In the genomic region with DNA sequence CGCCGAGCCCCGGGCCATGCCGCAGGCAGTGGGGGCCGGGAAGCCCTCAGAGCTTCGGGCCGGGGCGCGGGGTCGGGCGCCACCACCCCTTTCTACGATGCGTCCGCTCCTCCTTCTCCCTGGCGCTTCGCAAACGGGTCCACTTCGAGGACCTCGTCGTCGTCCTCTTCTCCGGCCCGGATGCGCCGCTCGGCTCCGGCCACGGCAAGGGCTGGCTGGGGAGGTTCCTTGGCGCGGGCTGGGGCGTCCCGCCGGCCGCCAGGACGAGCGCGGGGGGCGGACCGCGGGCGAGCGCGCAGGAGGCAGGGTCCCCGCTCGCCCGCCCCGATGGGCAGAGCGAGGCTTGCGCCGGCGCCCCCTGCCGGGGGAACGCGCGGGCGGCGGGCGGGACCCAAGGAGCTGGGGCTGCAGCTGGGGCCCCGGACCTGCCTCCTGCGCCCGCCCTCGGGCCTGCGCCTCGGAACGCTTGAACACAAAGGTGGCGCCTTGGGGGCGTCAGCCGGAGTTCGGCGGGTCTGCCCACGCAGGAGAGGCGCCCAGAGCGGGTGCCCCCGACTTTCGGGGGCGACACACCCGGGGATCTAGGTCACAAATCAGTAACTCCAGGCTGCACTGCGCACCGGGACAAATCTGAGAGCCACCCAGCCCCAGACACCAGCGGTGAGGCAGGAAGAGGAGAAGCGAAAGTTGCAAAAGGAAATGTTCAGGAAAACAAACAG, we compare ENCODE assay signal across 8 cellular contexts. TPM values are rescaled to one million over a fixed set of nuclear protein-coding genes. Genes with fewer than 3 reads are reported as not detected.
A peak's percentile ranks its signal among the peaks of the same experiment; 100 is the strongest.
DNase-seq lines count a peak whose midpoint lies in the region; ATAC-seq and TF ChIP-seq lines count a peak whose summit lies in the region.

Gene ROR2 (minus strand): TSS at position 283 of the 719 bp plus-strand sequence.

- H3K27me3 Mint-ChIP-seq in activated CD8-positive, alpha-beta T cell treated with anti-CD3 and anti-CD28 coated beads for 36 hours, result peaks cover 67% of the 10 kb centered on the region

- peak; percentile 17 for DNase-seq in activated gamma-delta T cell treated with Interleukin-2 at 50 U/mL for 16 hours
- DNase-seq in activated gamma-delta T cell (lab: John Stamatoyannopoulos, UW), result no peak
- peak; percentile 87 for DNase-seq in MM.1S
- peak; percentile 64 for DNase-seq in activated CD8-positive, alpha-beta T cell treated with anti-CD3 and anti-CD28 coated beads for 36 hours
- no peak for DNase-seq in thoracic aorta (ENCODE audit: low spot score)
- DNase-seq in DMS79 (lab: John Stamatoyannopoulos, UW), result no peak

- H3K27ac ChIP-seq in MM.1S (ENCODE audit: low read length), result no peak within 1 kb of the TSS
- H3K27ac ChIP-seq in muscle layer of duodenum (ENCODE audit: low read length), result peak within 1 kb of the TSS; percentile 23
- H3K27ac ChIP-seq in thoracic aorta, result no peak within 1 kb of the TSS

- H3K36me3 ChIP-seq in MM.1S (replicated peaks; ENCODE audit: insufficient read depth, low read length), result no peaks in the 10 kb centered on the region
- no peaks in the 10 kb centered on the region for H3K36me3 ChIP-seq in muscle layer of duodenum (ENCODE audit: control insufficient read depth in 1 of 2, insufficient read depth in 2 of 2, low read length in 2 of 2)
- no peaks in the 10 kb centered on the region for H3K36me3 ChIP-seq in thoracic aorta

- intact Hi-C loops in activated CD8-positive, alpha-beta T cell treated with anti-CD3 and anti-CD28 coated beads for 36 hours (cut with micrococcal nuclease), result loop anchor here (5.0 kb wide), 1 partner anchor 173 kb away; no protein-coding TSS in a partner anchor

- H3K27ac Mint-ChIP-seq in activated CD8-positive, alpha-beta T cell treated with anti-CD3 and anti-CD28 coated beads for 36 hours, result no peak within 1 kb of the TSS

- no peaks in the 10 kb centered on the region for H3K9me3 Mint-ChIP-seq in activated CD8-positive, alpha-beta T cell treated with anti-CD3 and anti-CD28 coated beads for 36 hours

- H3K4me3 ChIP-seq in MM.1S (ENCODE audit: low read length), result peak within 1 kb of the TSS; percentile 78
- peak within 1 kb of the TSS; percentile 63 to 80 for H3K4me3 ChIP-seq in muscle layer of duodenum (ENCODE audit: low read depth in 1 of 2, low read length in 2 of 2)
- peak within 1 kb of the TSS; percentile 62 for H3K4me3 ChIP-seq in thoracic aorta

- peak; percentile 44 for TF ChIP-seq CTCF in MM.1S (IDR thresholded peaks at IDR 0.05; ENCODE audit: low read length)
- peak; percentile 51 for TF ChIP-seq CTCF in activated CD8-positive, alpha-beta T cell treated with anti-CD3 and anti-CD28 coated beads for 36 hours (IDR thresholded peaks at IDR 0.05)
- no peak for TF ChIP-seq CTCF in thoracic aorta (IDR thresholded peaks at IDR 0.05)

- H2AFZ ChIP-seq in MM.1S (ENCODE audit: low read length), result peak within 1 kb of the TSS; percentile 87

- H3K9me3 ChIP-seq in MM.1S (replicated peaks; ENCODE audit: insufficient read depth, low read length), result no peaks in the 10 kb centered on the region
- H3K9me3 ChIP-seq in muscle layer of duodenum (ENCODE audit: control insufficient read depth in 1 of 2, low read length in 2 of 2), result peaks cover 0 to 5% of the 10 kb centered on the region in 2 donors
- H3K9me3 ChIP-seq in thoracic aorta, result no peaks in the 10 kb centered on the region

- no peaks in the 10 kb centered on the region for H3K27me3 ChIP-seq in MM.1S (replicated peaks; ENCODE audit: insufficient read depth, low read length)
- peaks cover 17% of the 10 kb centered on the region for H3K27me3 ChIP-seq in muscle layer of duodenum (ENCODE audit: low read depth, low read length)
- H3K27me3 ChIP-seq in thoracic aorta (replicated peaks; ENCODE audit: insufficient read depth), result no peaks in the 10 kb centered on the region

- CTCF ChIA-PET in activated CD8-positive, alpha-beta T cell treated with anti-CD3 and anti-CD28 coated beads for 36 hours (lab: Charles Lee), result interaction anchor here (0.6 to 2.7 kb wide), 29 partner anchors 9 to 1139 kb away, joined by 3 to 13 read pairs (median 3); no protein-coding TSS in a partner anchor

- no peaks in the 10 kb centered on the region for H3K36me3 Mint-ChIP-seq in activated CD8-positive, alpha-beta T cell treated with anti-CD3 and anti-CD28 coated beads for 36 hours (ENCODE audit: low read depth)

- no peaks in the 10 kb centered on the region for H4K20me1 ChIP-seq in MM.1S (ENCODE audit: insufficient read depth, low read length)

- H3K4me1 ChIP-seq in MM.1S (ENCODE audit: low read length) (0 out of 2 replicates have a peak, but pooled peaks cover 2% of the 10 kb centered on the region), muscle layer of duodenum (ENCODE audit: control insufficient read depth in 1 of 2, insufficient read depth in 2 of 2, low read length in 2 of 2) (peaks cover 6 to 29% of the 10 kb centered on the region in 2 donors), thoracic aorta (ENCODE audit: control insufficient read depth in 1 of 2, low read depth in 2 of 2) (peaks cover 0 to 18% of the 10 kb centered on the region in 2 donors)

- H3K79me2 ChIP-seq in MM.1S (ENCODE audit: low read length), result peaks cover 45% of the 10 kb centered on the region

- H3K4me3 Mint-ChIP-seq in activated CD8-positive, alpha-beta T cell treated with anti-CD3 and anti-CD28 coated beads for 36 hours, result peak within 1 kb of the TSS; percentile 38

- POLR2A ChIA-PET in activated CD8-positive, alpha-beta T cell treated with anti-CD3 and anti-CD28 coated beads for 36 hours (lab: Charles Lee), result interaction anchor here (0.9 kb wide), 1 partner anchor 216 kb away, joined by 3 read pairs; no protein-coding TSS in a partner anchor

- peak; percentile 94 for ATAC-seq in activated CD8-positive, alpha-beta T cell treated with anti-CD3 and anti-CD28 coated beads for 36 hours
- ATAC-seq in esophagus mucosa (peak; percentile 55), thoracic aorta (ENCODE audit: insufficient number of reproducible peaks, low FRiP score, low read depth) (no peak)

- no peaks in the 10 kb centered on the region for H3F3A ChIP-seq in MM.1S (ENCODE audit: insufficient read depth, low read length)

- H3K4me1 Mint-ChIP-seq in activated CD8-positive, alpha-beta T cell treated with anti-CD3 and anti-CD28 coated beads for 36 hours (ENCODE audit: low read depth), result peaks cover 4% of the 10 kb centered on the region

- peak within 1 kb of the TSS; percentile 96 for H3K4me2 ChIP-seq in MM.1S (ENCODE audit: low read depth, low read length)

- peak within 1 kb of the TSS; percentile 59; the same call in 1 of the 2 replicates for H3K9ac ChIP-seq in MM.1S (ENCODE audit: low read length)

- no peaks in the 10 kb centered on the region for H3K9me2 ChIP-seq in MM.1S (replicated peaks; ENCODE audit: insufficient read depth, low read length)

RNA-seq across cellular contexts. Expression of gene ROR2, which starts in this region (rescaled TPM):
- not detected for total RNA-seq in activated CD8-positive, alpha-beta T cell treated with anti-CD3 and anti-CD28 coated beads for 36 hours
- total RNA-seq in esophagus mucosa, result 2.5 TPM
- under 1 TPM; 0.21 to 0.68 TPM for total RNA-seq in thoracic aorta

Comparison
In these comparisons a context has a peak if more than half of its experiments do, and no peak if none do; other contexts are left out.
1. DNase-seq: peak in activated gamma-delta T cell treated with Interleukin-2 at 50 U/mL for 16 hours (single experiment) and MM.1S (single experiment); none in activated gamma-delta T cell (single experiment), thoracic aorta (single experiment) and DMS79 (single experiment).
2. Peak in DNase-seq and ATAC-seq in activated CD8-positive, alpha-beta T cell treated with anti-CD3 and anti-CD28 coated beads for 36 hours; RNA of the gene not detected or under 1 TPM.
3. Peak in every context shown above with its lines, with median percentiles within 50 percentile points of each other: H3K4me3 ChIP-seq.